Comparison of ENCODE assay signal across 8 cellular contexts in genomic region chr17:49191917-49192741, GRCh38. TPM values are rescaled to one million over a fixed set of nuclear protein-coding genes. Genes with fewer than 3 reads are reported as not detected.
DNase-seq lines count a peak whose midpoint lies in the region; ATAC-seq, FAIRE-seq and TF ChIP-seq lines count a peak whose summit lies in the region.

No MANE protein-coding gene starts in this region.

- H3K27me3 ChIP-seq in Caco-2 (replicated peaks; ENCODE audit: control insufficient read depth, insufficient read depth, low read length) (no peaks in the 10 kb centered on the region), endodermal cell (ENCODE audit: control insufficient read depth, insufficient read depth, low read length, poor library complexity, severe bottlenecking) (peaks cover 5% of the 10 kb centered on the region)

- H3K27ac ChIP-seq in endodermal cell (ENCODE audit: low read depth, low read length) (peak overlapping the region; percentile 92), mesodermal cell (ENCODE audit: low read depth, low read length, severe bottlenecking) (peak overlapping the region; percentile 95)

- peak; percentile 65 for FAIRE-seq in HTR-8/SVneo (lab: Jason Lieb, UNC)

- H3K4me1 ChIP-seq in Caco-2, result no peaks in the 10 kb centered on the region; the same call in 1 of the 2 replicates
- no peaks in the 10 kb centered on the region for H3K4me1 ChIP-seq in endodermal cell (ENCODE audit: control insufficient read depth, insufficient read depth, low read length)
- no peaks in the 10 kb centered on the region for H3K4me1 ChIP-seq in mesodermal cell (ENCODE audit: control insufficient read depth, insufficient read depth, low read length, poor library complexity, severe bottlenecking)

- H3K27me3 Mint-ChIP-seq in Caco-2 (ENCODE audit: insufficient read depth, unreplicated experiment) (no peaks in the 10 kb centered on the region), endodermal cell (ENCODE audit: insufficient read depth) (peaks cover 18% of the 10 kb centered on the region)
- H3K27me3 Mint-ChIP-seq in activated CD8-positive, alpha-beta memory T cell treated with anti-CD3 and anti-CD28 coated beads, Interleukin-2, amount 10 ng/mL, durations not matched to agents 7 days and 5 days, result no peaks in the 10 kb centered on the region

- peak overlapping the region; percentile 72 for H3K4me3 ChIP-seq in Caco-2 (ENCODE audit: low read depth, low read length)
- H3K4me3 ChIP-seq in endodermal cell (ENCODE audit: low read length), result peak overlapping the region; percentile 79
- peak overlapping the region; percentile 80 for H3K4me3 ChIP-seq in mesodermal cell (ENCODE audit: extremely low read depth, insufficient read depth, low read length, poor library complexity, severe bottlenecking)

- WGBS in endodermal cell (ENCODE audit: insufficient coverage in 1 of 2, insufficient read length in 1 of 2), 2 experiments, result 0% methylated on average over 33 to 53 of the region's 53 CpGs
- 1% methylated on average over 40 to 50 of the region's 53 CpGs for WGBS in mesodermal cell (ENCODE audit: insufficient coverage in 2 of 2), 2 experiments

- DNase-seq in Caco-2 (peak; percentile 92 to 99), HTR-8/SVneo (ENCODE audit: insufficient read length, low spot score) (peak; percentile 76), NOMO-1 treated with DMSO at 0.1 percent for 48 hours (lab: John Stamatoyannopoulos, UW; ENCODE audit: unreplicated experiment) (peak; percentile 95), endodermal cell (peak; percentile 99)
- DNase-seq in activated CD8-positive, alpha-beta memory T cell treated with anti-CD3 and anti-CD28 coated beads, Interleukin-2, amount 10 ng/mL, durations not matched to agents 7 days and 5 days, result peak; percentile 95
- peak; percentile 73 to 84 for DNase-seq in stimulated activated CD8-positive, alpha-beta memory T cell treated with anti-CD3 and anti-CD28 coated beads, Interleukin-15, amount 100 ng/mL, for 4 hours (ENCODE audit: low read depth in 2 of 2)

- H3K36me3 ChIP-seq in Caco-2 (ENCODE audit: control insufficient read depth, insufficient read depth, low read length) (no peaks in the 10 kb centered on the region), endodermal cell (ENCODE audit: control insufficient read depth, insufficient read depth, low read length) (no peaks in the 10 kb centered on the region), mesodermal cell (ENCODE audit: control insufficient read depth, insufficient read depth, low read length) (no peaks in the 10 kb centered on the region)

- TSS peak; percentile 85 for BruUV-seq in Caco-2 (replicated peaks; lab: Mats Ljungman, UMichigan)

- CTCF ChIA-PET in Caco-2 (lab: Charles Lee), result interaction anchor here (0.6 to 2.4 kb wide), 21 partner anchors 9 to 1122 kb away, joined by 3 to 16 read pairs (median 4); partner anchors contain the start of genes ATP5MC1 and SNF8
- CTCF ChIA-PET in activated CD8-positive, alpha-beta memory T cell treated with anti-CD3 and anti-CD28 coated beads, Interleukin-2, amount 10 ng/mL, durations not matched to agents 7 days and 5 days (lab: Charles Lee), result interaction anchor here (0.9 to 13.9 kb wide), 9 partner anchors 10 to 299 kb away, joined by 3 to 132 read pairs (median 26); partner anchors contain the start of genes ABI3, ATP5MC1, GNGT2 and PHOSPHO1

- H3K4me3 Mint-ChIP-seq in Caco-2 (ENCODE audit: unreplicated experiment) (peak overlapping the region; percentile 73), endodermal cell (peak overlapping the region; percentile 92)
- H3K4me3 Mint-ChIP-seq in activated CD8-positive, alpha-beta memory T cell treated with anti-CD3 and anti-CD28 coated beads, Interleukin-2, amount 10 ng/mL, durations not matched to agents 7 days and 5 days, result peak overlapping the region; percentile 88

- POLR2A ChIA-PET in Caco-2 (lab: Charles Lee), result interaction anchor here (0.7 to 1.4 kb wide), 4 partner anchors 14 to 300 kb away, joined by 3 to 9 read pairs (median 6); partner anchors contain the start of genes ATP5MC1 and IGF2BP1

- ATAC-seq in GM21390 (IDR thresholded peaks at IDR 0.05; ENCODE audit: unreplicated experiment), result peak; percentile 47
- peak; percentile 56 for ATAC-seq in activated CD8-positive, alpha-beta memory T cell treated with anti-CD3 and anti-CD28 coated beads, Interleukin-2, amount 10 ng/mL, durations not matched to agents 7 days and 5 days

- H3K27ac Mint-ChIP-seq in Caco-2 (ENCODE audit: unreplicated experiment), result peak overlapping the region; percentile 95
- peak overlapping the region; percentile 97 for H3K27ac Mint-ChIP-seq in activated CD8-positive, alpha-beta memory T cell treated with anti-CD3 and anti-CD28 coated beads, Interleukin-2, amount 10 ng/mL, durations not matched to agents 7 days and 5 days
- H3K27ac Mint-ChIP-seq in endodermal cell, result peak overlapping the region; percentile 99

- TF ChIP-seq CTCF in Caco-2 (IDR thresholded peaks at IDR 0.05; ENCODE audit: insufficient read depth in 1 of 2, low read depth in 1 of 2, low read length in 1 of 2, severe bottlenecking in 1 of 2, unreplicated experiment in 1 of 2) (peak; percentile 44 to 69), endodermal cell (conservative IDR thresholded peaks at IDR 0.05) (peak; percentile 53)

- H3K4me1 Mint-ChIP-seq in Caco-2 (ENCODE audit: low read depth, unreplicated experiment), result peaks cover 14% of the 10 kb centered on the region
- H3K4me1 Mint-ChIP-seq in activated CD8-positive, alpha-beta memory T cell treated with anti-CD3 and anti-CD28 coated beads, Interleukin-2, amount 10 ng/mL, durations not matched to agents 7 days and 5 days, result peaks cover 53% of the 10 kb centered on the region
- no peaks in the 10 kb centered on the region for H3K4me1 Mint-ChIP-seq in endodermal cell

- H3K9ac ChIP-seq in endodermal cell (ENCODE audit: extremely low read depth, low read length, poor library complexity, severe bottlenecking), result peak overlapping the region; percentile 89

- H3K9me3 ChIP-seq in Caco-2, result 0 out of 2 replicates have a peak, but pooled peaks cover 2% of the 10 kb centered on the region
- H3K9me3 ChIP-seq in endodermal cell (ENCODE audit: control insufficient read depth, low read length), result no peaks in the 10 kb centered on the region
- no peaks in the 10 kb centered on the region for H3K9me3 ChIP-seq in mesodermal cell (ENCODE audit: control insufficient read depth, low read length)

- intact Hi-C loops in Caco-2 (cut with micrococcal nuclease; ENCODE audit: unreplicated experiment), result loop anchor here (1.0 to 10.0 kb wide), 7 partner anchors 31 to 300 kb away; partner anchors contain the start of genes ATP5MC1, B4GALNT2 and IGF2BP1

- H3K36me3 Mint-ChIP-seq in Caco-2 (ENCODE audit: insufficient read depth, unreplicated experiment), result peaks cover 18% of the 10 kb centered on the region
- H3K36me3 Mint-ChIP-seq in activated CD8-positive, alpha-beta memory T cell treated with anti-CD3 and anti-CD28 coated beads, Interleukin-2, amount 10 ng/mL, durations not matched to agents 7 days and 5 days, result no peaks in the 10 kb centered on the region
- no peaks in the 10 kb centered on the region for H3K36me3 Mint-ChIP-seq in endodermal cell (ENCODE audit: low read depth)

- H3K9me3 Mint-ChIP-seq in Caco-2 (ENCODE audit: unreplicated experiment), result no peaks in the 10 kb centered on the region
- no peaks in the 10 kb centered on the region for H3K9me3 Mint-ChIP-seq in activated CD8-positive, alpha-beta memory T cell treated with anti-CD3 and anti-CD28 coated beads, Interleukin-2, amount 10 ng/mL, durations not matched to agents 7 days and 5 days (ENCODE audit: low read depth)
- H3K9me3 Mint-ChIP-seq in endodermal cell, result no peaks in the 10 kb centered on the region

RNA-seq across cellular contexts. Expression of gene GNGT2, which starts 18.2 kb away (rescaled TPM):
- total RNA-seq in Caco-2 (2022), result not detected in 2 replicates
- 10 to 100 TPM; 39.8 to 45.3 TPM for total RNA-seq in activated CD8-positive, alpha-beta memory T cell treated with anti-CD3 and anti-CD28 coated beads, Interleukin-2, amount 10 ng/mL, durations not matched to agents 7 days and 5 days
- total RNA-seq in endodermal cell, result 1 to 10 TPM in 1 of 2 donors, not detected in 1; 1.1 TPM
- not detected for polyA plus RNA-seq in endodermal cell (2013, experiment 1 of 2)
- 1.1 TPM for polyA plus RNA-seq in endodermal cell (2013, experiment 2 of 2)
- 2.1 TPM for polyA plus RNA-seq in mesodermal cell (2013, experiment 1 of 2)
- 2.1 TPM for polyA plus RNA-seq in mesodermal cell (2013, experiment 2 of 2)

RNA-seq across cellular contexts. Expression of gene ABI3, which starts 18.4 kb away (rescaled TPM):
- not detected in 2 replicates for total RNA-seq in Caco-2 (2022)
- total RNA-seq in activated CD8-positive, alpha-beta memory T cell treated with anti-CD3 and anti-CD28 coated beads, Interleukin-2, amount 10 ng/mL, durations not matched to agents 7 days and 5 days, result 100 to 1,000 TPM; 116 to 121 TPM
- total RNA-seq in endodermal cell, result 1 to 10 TPM in 1 of 2 donors, under 1 TPM in 1; 0.58 to 1.7 TPM
- 0.64 TPM for polyA plus RNA-seq in endodermal cell (2013, experiment 1 of 2)
- polyA plus RNA-seq in endodermal cell (2013, experiment 2 of 2), result 0.83 TPM
- polyA plus RNA-seq in mesodermal cell (2013, experiment 1 of 2), result 13.7 TPM
- 10.1 TPM for polyA plus RNA-seq in mesodermal cell (2013, experiment 2 of 2)

RNA-seq across cellular contexts. Expression of gene PHOSPHO1, which starts 38.5 kb away (rescaled TPM):
- total RNA-seq in Caco-2 (2022) (0.44 and 0.48 TPM in 2 replicates), endodermal cell (1 to 10 TPM in 1 of 2 donors, under 1 TPM in 1; 0.82 to 1.3 TPM)
- total RNA-seq in activated CD8-positive, alpha-beta memory T cell treated with anti-CD3 and anti-CD28 coated beads, Interleukin-2, amount 10 ng/mL, durations not matched to agents 7 days and 5 days, result not detected
- polyA plus RNA-seq in endodermal cell (2013, experiment 1 of 2), result 0.43 TPM
- 0.87 TPM for polyA plus RNA-seq in endodermal cell (2013, experiment 2 of 2)
- polyA plus RNA-seq in mesodermal cell (2013, experiment 1 of 2), result 1.4 TPM
- 1.3 TPM for polyA plus RNA-seq in mesodermal cell (2013, experiment 2 of 2)

RNA-seq across cellular contexts. Expression of gene B4GALNT2, which starts 59.6 kb away (rescaled TPM):
- total RNA-seq in Caco-2 (2022) (1.1 and 1.3 TPM in 2 replicates), endodermal cell (under 1 TPM; 0.04 to 0.11 TPM)
- total RNA-seq in activated CD8-positive, alpha-beta memory T cell treated with anti-CD3 and anti-CD28 coated beads, Interleukin-2, amount 10 ng/mL, durations not matched to agents 7 days and 5 days, result under 1 TPM; 0.02 to 0.03 TPM
- 0.07 TPM for polyA plus RNA-seq in endodermal cell (2013, experiment 1 of 2)
- polyA plus RNA-seq in endodermal cell (2013, experiment 2 of 2), result not detected
- not detected for polyA plus RNA-seq in mesodermal cell (2013, experiment 1 of 2)
- 0.15 TPM for polyA plus RNA-seq in mesodermal cell (2013, experiment 2 of 2)

Comparison
In these comparisons a context has a peak if more than half of its experiments do, and no peak if none do; other contexts are left out.
1. Peak in every context shown above with its lines: DNase-seq, ATAC-seq, H3K4me3 ChIP-seq and H3K27ac ChIP-seq.
2. RNA of gene GNGT2, which starts 18.2 kb away (total RNA-seq): 39.8 to 45.3 TPM in activated CD8-positive, alpha-beta memory T cell treated with anti-CD3 and anti-CD28 coated beads, Interleukin-2, amount 10 ng/mL, durations not matched to agents 7 days and 5 days; 1.1 TPM in endodermal cell and not detected in Caco-2; every median in the first group is over 10 times any median in the second.
3. RNA of gene ABI3, which starts 18.4 kb away (total RNA-seq): 116 to 121 TPM in activated CD8-positive, alpha-beta memory T cell treated with anti-CD3 and anti-CD28 coated beads, Interleukin-2, amount 10 ng/mL, durations not matched to agents 7 days and 5 days; 0.58 to 1.7 TPM in endodermal cell and not detected in Caco-2; every median in the first group is over 10 times any median in the second.